In the genomic region with DNA sequence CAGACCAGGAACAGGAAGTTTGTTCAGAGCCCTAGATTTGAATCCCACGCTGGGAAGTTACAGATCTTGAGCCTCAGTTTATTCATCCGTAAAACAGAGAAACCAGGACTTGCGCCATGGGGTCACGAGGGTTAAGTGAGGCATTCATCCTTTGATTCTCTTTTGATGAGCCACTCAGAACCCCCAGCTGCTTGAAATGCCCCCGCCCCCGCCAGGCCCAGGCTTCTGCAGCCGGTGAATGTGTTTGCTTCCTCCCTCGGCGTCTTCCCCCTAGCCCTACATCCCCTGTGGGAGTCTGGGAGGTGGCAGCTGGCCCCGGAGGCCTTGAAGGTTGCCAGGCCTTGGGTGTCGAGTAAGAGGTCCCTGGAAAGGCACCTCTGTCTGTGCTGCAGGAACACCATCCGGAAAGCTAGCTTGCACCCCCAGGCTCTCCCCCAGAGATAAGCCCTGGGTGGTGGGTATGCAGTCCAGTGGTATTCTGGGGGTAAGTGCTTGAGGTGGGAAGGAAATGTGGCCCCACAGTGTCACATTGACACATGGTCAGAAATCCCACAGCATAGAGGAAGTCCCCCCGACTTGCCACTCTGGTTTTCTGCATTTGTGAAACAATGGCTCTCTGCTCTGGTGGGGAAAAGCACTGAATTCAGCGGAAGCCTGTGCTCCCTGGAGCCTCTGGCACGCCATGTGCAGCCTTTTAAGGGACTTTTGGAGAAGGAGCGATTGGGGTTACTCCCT, we compare ENCODE assay signal across 20 cellular contexts. TPM values are rescaled to one million over a fixed set of nuclear protein-coding genes. Genes with fewer than 3 reads are reported as not detected.
DNase-seq lines count a peak whose midpoint lies in the region; ATAC-seq, FAIRE-seq and TF ChIP-seq lines count a peak whose summit lies in the region.
"Had no signal": no experiment of that assay in that cellular context is flagged by ENCODE, and none has a peak within 500 bp of the region (broad histone marks: within the 10 kb centered on the region; RNA-seq: fewer than 3 reads in every experiment).

No MANE protein-coding gene starts in this region.

- H4K20me1 ChIP-seq in astrocyte (ENCODE audit: insufficient read depth, low read length) (no peaks in the 10 kb centered on the region), hepatocyte (ENCODE audit: insufficient read depth, poor library complexity, severe bottlenecking) (no peaks in the 10 kb centered on the region)

- H3K27me3 ChIP-seq in astrocyte (ENCODE audit: insufficient read depth, low read length) = peaks cover 26% of the 10 kb centered on the region
- H3K27me3 ChIP-seq in hepatocyte = no peaks in the 10 kb centered on the region
- H3K27me3 ChIP-seq: ascending aorta had no signal

- FAIRE-seq in astrocyte (lab: Jason Lieb, UNC) = no peak
- FAIRE-seq: colon had no signal

- H3K4me3 Mint-ChIP-seq in astrocyte (ENCODE audit: unreplicated experiment) (no peak overlapping the region), nephron (no peak overlapping the region)
- H3K4me3 Mint-ChIP-seq: HFFc6 had no signal

- no peaks in the 10 kb centered on the region for H3K9me3 Mint-ChIP-seq in astrocyte (ENCODE audit: unreplicated experiment)
- no peaks in the 10 kb centered on the region for H3K9me3 Mint-ChIP-seq in nephron
- H3K9me3 Mint-ChIP-seq: HFFc6 had no signal

- H3K27ac ChIP-seq in astrocyte (ENCODE audit: low read depth, low read length) (no peak overlapping the region), hepatocyte (no peak overlapping the region)
- H3K27ac ChIP-seq: ascending aorta, RWPE1, WERI-Rb-1 had no signal

- H3K9me3 ChIP-seq in astrocyte (ENCODE audit: insufficient read depth, low read depth, low read length) = no peaks in the 10 kb centered on the region
- H3K9me3 ChIP-seq in hepatocyte (ENCODE audit: low read depth) = no peaks in the 10 kb centered on the region
- H3K9me3 ChIP-seq: ascending aorta had no signal

- H3K27me3 Mint-ChIP-seq in astrocyte (ENCODE audit: low read depth, unreplicated experiment) (peaks cover 57% of the 10 kb centered on the region), nephron (ENCODE audit: low read depth) (peaks cover 59% of the 10 kb centered on the region)

- H3K27ac Mint-ChIP-seq in astrocyte (ENCODE audit: unreplicated experiment) = no peak overlapping the region
- H3K27ac Mint-ChIP-seq in nephron = peak overlapping the region in 2 of 3 experiments; percentile 96 to 97
- H3K27ac Mint-ChIP-seq: HFFc6 had no signal

- H3K36me3 Mint-ChIP-seq in astrocyte (ENCODE audit: low read depth, unreplicated experiment) (no peaks in the 10 kb centered on the region), nephron (ENCODE audit: low read depth) (no peaks in the 10 kb centered on the region)

- peaks cover 6% of the 10 kb centered on the region for H3K4me1 Mint-ChIP-seq in astrocyte (ENCODE audit: low read depth, unreplicated experiment)
- H3K4me1 Mint-ChIP-seq in nephron = peaks cover 21% of the 10 kb centered on the region

- no peak overlapping the region for H2AFZ ChIP-seq in astrocyte (ENCODE audit: low read depth, low read length)
- no peak overlapping the region for H2AFZ ChIP-seq in hepatocyte

- H3K4me3 ChIP-seq in astrocyte (ENCODE audit: insufficient read depth, low read depth, low read length) (no peak overlapping the region), hepatocyte (no peak overlapping the region)
- H3K4me3 ChIP-seq: ascending aorta had no signal

- DNase-seq in CD1c-positive myeloid dendritic cell (ENCODE audit: extremely low spot score) = peak; percentile 87
- DNase-seq in NAMALWA (ENCODE audit: low spot score) = peak; percentile 11
- peak; percentile 13 for DNase-seq in astrocyte (ENCODE audit: low read depth)
- DNase-seq in hepatocyte (ENCODE audit: low spot score) = no peak
- no peak for DNase-seq in A172 (ENCODE audit: low spot score)
- DNase-seq: Calu3, foreskin fibroblast, HFFc6, IMR-90, left ventricle myocardium superior, NCI-H1092 treated with DMSO at 0.1 percent for 48 hours, NCI-H82, substantia nigra, WERI-Rb-1 had no signal

- no peak for TF ChIP-seq CTCF in astrocyte (IDR thresholded peaks at IDR 0.05; ENCODE audit: insufficient read depth, low read depth, low read length)
- TF ChIP-seq CTCF in nephron (IDR thresholded peaks at IDR 0.05; ENCODE audit: unreplicated experiment in 3 of 3) = no peak
- TF ChIP-seq CTCF in hepatocyte (IDR thresholded peaks at IDR 0.05; ENCODE audit: poor library complexity) = no peak

- ATAC-seq in HG03469 (IDR thresholded peaks at IDR 0.05; ENCODE audit: unreplicated experiment) (no peak), HG03108 (IDR thresholded peaks at IDR 0.05; ENCODE audit: unreplicated experiment) (no peak)
- ATAC-seq: left ventricle myocardium superior had no signal

- H3K4me2 ChIP-seq in astrocyte (ENCODE audit: low read length) (no peak overlapping the region), hepatocyte (no peak overlapping the region)

- H3K4me1 ChIP-seq in astrocyte (ENCODE audit: insufficient read depth, low read length) (no peaks in the 10 kb centered on the region), hepatocyte (ENCODE audit: insufficient read depth) (peaks cover 22% of the 10 kb centered on the region)
- H3K4me1 ChIP-seq: ascending aorta had no signal

- 90% methylated on average over 15 of the region's 16 CpGs for WGBS in hepatocyte (ENCODE audit: low lambda C conversion rate, missing lambda C conversion rate)

- no peak overlapping the region for H3K9ac ChIP-seq in astrocyte (ENCODE audit: low read length)

- H3K79me2 ChIP-seq in astrocyte (ENCODE audit: insufficient read depth, low read length) (no peaks in the 10 kb centered on the region), hepatocyte (no peaks in the 10 kb centered on the region)

- no peaks in the 10 kb centered on the region for H3K36me3 ChIP-seq in astrocyte (ENCODE audit: insufficient read depth, low read length)
- H3K36me3 ChIP-seq in hepatocyte (replicated peaks; ENCODE audit: insufficient read depth, low read depth) = no peaks in the 10 kb centered on the region
- H3K36me3 ChIP-seq: ascending aorta, WERI-Rb-1 had no signal

- no peaks in the 10 kb centered on the region for H3K9me2 ChIP-seq in hepatocyte (replicated peaks; ENCODE audit: insufficient read depth)

RNA-seq across cellular contexts. Expression of a gene that starts 14.9 kb away (rescaled TPM):
- total RNA-seq in astrocyte = 0.41 and 0.59 TPM in 2 replicates
- 7.2 and 8.4 TPM in 2 replicates for total RNA-seq in hepatocyte
- 4.7 and 6.9 TPM in 2 replicates for polyA plus RNA-seq in hepatocyte
- total RNA-seq in A172 (2014; rRNA removed; shearing (Covaris generic)) = 0.05 and 0.12 TPM in 2 replicates
- total RNA-seq: HFFc6, IMR-90 had no signal
- polyA plus RNA-seq: IMR-90 had no signal

Comparison
In these comparisons a context has a peak if more than half of its experiments do, and no peak if none do; other contexts are left out.
1. DNase-seq: peak in CD1c-positive myeloid dendritic cell (single experiment), NAMALWA (single experiment) and astrocyte (single experiment); none in hepatocyte (single experiment) and A172 (single experiment).